ENCODE assay signal across 2 cellular contexts in genomic region chr6:42140051-42140450, GRCh38.
TF ChIP-seq lines count a peak whose summit lies in the region.

No MANE protein-coding gene starts in this region.

TF ChIP-seq in IMR-90, 13 proteins besides CTCF, POLR2A, EP300 and RAD21:
- TF ChIP-seq MAFK (IDR thresholded peaks at IDR 0.05; ENCODE audit: low read depth, low read length), result no peak
- TF ChIP-seq RFX5 (IDR thresholded peaks at IDR 0.05; ENCODE audit: low read depth, low read length), result no peak
- TF ChIP-seq RCOR1 (IDR thresholded peaks at IDR 0.05; ENCODE audit: insufficient replicate concordance, low read length), result no peak
- TF ChIP-seq CHD1 (IDR thresholded peaks at IDR 0.05; ENCODE audit: low read depth, low read length), result no peak
- TF ChIP-seq SMC3 (IDR thresholded peaks at IDR 0.05; ENCODE audit: low read depth, low read length), result no peak
- TF ChIP-seq MXI1 (IDR thresholded peaks at IDR 0.05; ENCODE audit: borderline replicate concordance, low read depth, low read length), result no peak
- TF ChIP-seq NFE2L2 (IDR thresholded peaks at IDR 0.05; ENCODE audit: low read depth, low read length), result no peak
- no peak for TF ChIP-seq CEBPB (IDR thresholded peaks at IDR 0.05; ENCODE audit: low read depth, low read length)
- TF ChIP-seq USF2 (IDR thresholded peaks at IDR 0.05; ENCODE audit: low read depth, low read length), result no peak
- no peak for TF ChIP-seq ELK1 (IDR thresholded peaks at IDR 0.05; ENCODE audit: borderline replicate concordance, low read depth, low read length)
- no peak for TF ChIP-seq FOS (IDR thresholded peaks at IDR 0.05; ENCODE audit: low read depth, low read length)
- no peak for TF ChIP-seq MAZ (IDR thresholded peaks at IDR 0.05; ENCODE audit: borderline replicate concordance, low read depth, low read length)
- TF ChIP-seq BHLHE40 (IDR thresholded peaks at IDR 0.05; ENCODE audit: low read depth, low read length), result no peak

TF ChIP-seq in HepG2, 621 proteins besides CTCF, POLR2A, EP300 and RAD21:
- TF ChIP-seq ZNF225 (CRISPR knock-in tag; IDR thresholded peaks at IDR 0.05) (0 out of 2 replicates have a peak, but pooled peaks have one; percentile 58), ELF3 (CRISPR knock-in tag; IDR thresholded peaks at IDR 0.05) (no peak), SOX6 (IDR thresholded peaks at IDR 0.05) (no peak), SOX6 (CRISPR knock-in tag; IDR thresholded peaks at IDR 0.05) (no peak), MTA1 (CRISPR knock-in tag; IDR thresholded peaks at IDR 0.05; ENCODE audit: borderline replicate concordance) (0 out of 2 replicates have a peak, but pooled peaks have one; percentile 45), HNRNPL (IDR thresholded peaks at IDR 0.05; ENCODE audit: low read depth, low read length) (peak; percentile 79; the same call in 1 of the 2 replicates), GABPB1 (CRISPR knock-in tag; IDR thresholded peaks at IDR 0.05) (0 out of 2 replicates have a peak, but pooled peaks have one; percentile 16), ZNF263 (CRISPR knock-in tag; IDR thresholded peaks at IDR 0.05) (peak; percentile 31; the same call in 1 of the 2 replicates), ZNF337 (CRISPR knock-in tag; IDR thresholded peaks at IDR 0.05; ENCODE audit: borderline replicate concordance, low read depth) (no peak), ZBTB37 (CRISPR knock-in tag; IDR thresholded peaks at IDR 0.05) (no peak), ESRRA (CRISPR knock-in tag; IDR thresholded peaks at IDR 0.05; ENCODE audit: low read depth) (no peak), FOSL2 (CRISPR knock-in tag; IDR thresholded peaks at IDR 0.05) (0 out of 2 replicates have a peak, but pooled peaks have one; percentile 4), ZNF768 (CRISPR knock-in tag; IDR thresholded peaks at IDR 0.05) (peak; percentile 58; the same call in 1 of the 2 replicates)
- TF ChIP-seq, protein P1, sequence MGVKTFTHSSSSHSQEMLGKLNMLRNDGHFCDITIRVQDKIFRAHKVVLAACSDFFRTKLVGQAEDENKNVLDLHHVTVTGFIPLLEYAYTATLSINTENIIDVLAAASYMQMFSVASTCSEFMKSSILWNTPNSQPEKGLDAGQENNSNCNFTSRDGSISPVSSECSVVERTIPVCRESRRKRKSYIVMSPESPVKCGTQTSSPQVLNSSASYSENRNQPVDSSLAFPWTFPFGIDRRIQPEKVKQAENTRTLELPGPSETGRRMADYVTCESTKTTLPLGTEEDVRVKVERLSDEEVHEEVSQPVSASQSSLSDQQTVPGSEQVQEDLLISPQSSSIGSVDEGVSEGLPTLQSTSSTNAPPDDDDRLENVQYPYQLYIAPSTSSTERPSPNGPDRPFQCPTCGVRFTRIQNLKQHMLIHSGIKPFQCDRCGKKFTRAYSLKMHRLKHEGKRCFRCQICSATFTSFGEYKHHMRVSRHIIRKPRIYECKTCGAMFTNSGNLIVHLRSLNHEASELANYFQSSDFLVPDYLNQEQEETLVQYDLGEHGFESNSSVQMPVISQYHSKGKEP (CRISPR knock-in tag; IDR thresholded peaks at IDR 0.05), result no peak
- TF ChIP-seq, protein P2, sequence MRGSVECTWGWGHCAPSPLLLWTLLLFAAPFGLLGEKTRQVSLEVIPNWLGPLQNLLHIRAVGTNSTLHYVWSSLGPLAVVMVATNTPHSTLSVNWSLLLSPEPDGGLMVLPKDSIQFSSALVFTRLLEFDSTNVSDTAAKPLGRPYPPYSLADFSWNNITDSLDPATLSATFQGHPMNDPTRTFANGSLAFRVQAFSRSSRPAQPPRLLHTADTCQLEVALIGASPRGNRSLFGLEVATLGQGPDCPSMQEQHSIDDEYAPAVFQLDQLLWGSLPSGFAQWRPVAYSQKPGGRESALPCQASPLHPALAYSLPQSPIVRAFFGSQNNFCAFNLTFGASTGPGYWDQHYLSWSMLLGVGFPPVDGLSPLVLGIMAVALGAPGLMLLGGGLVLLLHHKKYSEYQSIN (CRISPR knock-in tag; IDR thresholded peaks at IDR 0.05; ENCODE audit: borderline replicate concordance), result no peak
- TF ChIP-seq, protein P3, sequence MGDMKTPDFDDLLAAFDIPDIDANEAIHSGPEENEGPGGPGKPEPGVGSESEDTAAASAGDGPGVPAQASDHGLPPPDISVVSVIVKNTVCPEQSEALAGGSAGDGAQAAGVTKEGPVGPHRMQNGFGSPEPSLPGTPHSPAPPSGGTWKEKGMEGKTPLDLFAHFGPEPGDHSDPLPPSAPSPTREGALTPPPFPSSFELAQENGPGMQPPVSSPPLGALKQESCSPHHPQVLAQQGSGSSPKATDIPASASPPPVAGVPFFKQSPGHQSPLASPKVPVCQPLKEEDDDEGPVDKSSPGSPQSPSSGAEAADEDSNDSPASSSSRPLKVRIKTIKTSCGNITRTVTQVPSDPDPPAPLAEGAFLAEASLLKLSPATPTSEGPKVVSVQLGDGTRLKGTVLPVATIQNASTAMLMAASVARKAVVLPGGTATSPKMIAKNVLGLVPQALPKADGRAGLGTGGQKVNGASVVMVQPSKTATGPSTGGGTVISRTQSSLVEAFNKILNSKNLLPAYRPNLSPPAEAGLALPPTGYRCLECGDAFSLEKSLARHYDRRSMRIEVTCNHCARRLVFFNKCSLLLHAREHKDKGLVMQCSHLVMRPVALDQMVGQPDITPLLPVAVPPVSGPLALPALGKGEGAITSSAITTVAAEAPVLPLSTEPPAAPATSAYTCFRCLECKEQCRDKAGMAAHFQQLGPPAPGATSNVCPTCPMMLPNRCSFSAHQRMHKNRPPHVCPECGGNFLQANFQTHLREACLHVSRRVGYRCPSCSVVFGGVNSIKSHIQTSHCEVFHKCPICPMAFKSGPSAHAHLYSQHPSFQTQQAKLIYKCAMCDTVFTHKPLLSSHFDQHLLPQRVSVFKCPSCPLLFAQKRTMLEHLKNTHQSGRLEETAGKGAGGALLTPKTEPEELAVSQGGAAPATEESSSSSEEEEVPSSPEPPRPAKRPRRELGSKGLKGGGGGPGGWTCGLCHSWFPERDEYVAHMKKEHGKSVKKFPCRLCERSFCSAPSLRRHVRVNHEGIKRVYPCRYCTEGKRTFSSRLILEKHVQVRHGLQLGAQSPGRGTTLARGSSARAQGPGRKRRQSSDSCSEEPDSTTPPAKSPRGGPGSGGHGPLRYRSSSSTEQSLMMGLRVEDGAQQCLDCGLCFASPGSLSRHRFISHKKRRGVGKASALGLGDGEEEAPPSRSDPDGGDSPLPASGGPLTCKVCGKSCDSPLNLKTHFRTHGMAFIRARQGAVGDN (CRISPR knock-in tag; IDR thresholded peaks at IDR 0.05), result peak; percentile 25; the same call in 1 of the 2 replicates
- TF ChIP-seq, protein P4, sequence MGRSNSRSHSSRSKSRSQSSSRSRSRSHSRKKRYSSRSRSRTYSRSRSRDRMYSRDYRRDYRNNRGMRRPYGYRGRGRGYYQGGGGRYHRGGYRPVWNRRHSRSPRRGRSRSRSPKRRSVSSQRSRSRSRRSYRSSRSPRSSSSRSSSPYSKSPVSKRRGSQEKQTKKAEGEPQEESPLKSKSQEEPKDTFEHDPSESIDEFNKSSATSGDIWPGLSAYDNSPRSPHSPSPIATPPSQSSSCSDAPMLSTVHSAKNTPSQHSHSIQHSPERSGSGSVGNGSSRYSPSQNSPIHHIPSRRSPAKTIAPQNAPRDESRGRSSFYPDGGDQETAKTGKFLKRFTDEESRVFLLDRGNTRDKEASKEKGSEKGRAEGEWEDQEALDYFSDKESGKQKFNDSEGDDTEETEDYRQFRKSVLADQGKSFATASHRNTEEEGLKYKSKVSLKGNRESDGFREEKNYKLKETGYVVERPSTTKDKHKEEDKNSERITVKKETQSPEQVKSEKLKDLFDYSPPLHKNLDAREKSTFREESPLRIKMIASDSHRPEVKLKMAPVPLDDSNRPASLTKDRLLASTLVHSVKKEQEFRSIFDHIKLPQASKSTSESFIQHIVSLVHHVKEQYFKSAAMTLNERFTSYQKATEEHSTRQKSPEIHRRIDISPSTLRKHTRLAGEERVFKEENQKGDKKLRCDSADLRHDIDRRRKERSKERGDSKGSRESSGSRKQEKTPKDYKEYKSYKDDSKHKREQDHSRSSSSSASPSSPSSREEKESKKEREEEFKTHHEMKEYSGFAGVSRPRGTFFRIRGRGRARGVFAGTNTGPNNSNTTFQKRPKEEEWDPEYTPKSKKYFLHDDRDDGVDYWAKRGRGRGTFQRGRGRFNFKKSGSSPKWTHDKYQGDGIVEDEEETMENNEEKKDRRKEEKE (IDR thresholded peaks at IDR 0.05), result no peak
